15 cellular contexts compared by ENCODE assay signal in genomic region chr6:44047179-44047546, GRCh38.
DNase-seq lines count a peak whose midpoint lies in the region; ATAC-seq and TF ChIP-seq lines count a peak whose summit lies in the region.
"Had no signal": no experiment of that assay in that cellular context is flagged by ENCODE, and none has a peak within 500 bp of the region (broad histone marks: within the 10 kb centered on the region; RNA-seq: fewer than 3 reads in every experiment).

No MANE protein-coding gene starts in this region.

- no peak overlapping the region for H3K4me3 ChIP-seq in IMR-90 (ENCODE audit: insufficient read depth, low read depth, low read length)
- no peak overlapping the region for H3K4me3 ChIP-seq in PC-9
- no peak overlapping the region for H3K4me3 ChIP-seq in fibroblast of mammary gland (ENCODE audit: control insufficient read depth, low read depth, low read length)
- no peak overlapping the region for H3K4me3 ChIP-seq in sigmoid colon
- no peak overlapping the region for H3K4me3 ChIP-seq in psoas muscle

- H3K27me3 ChIP-seq in IMR-90 (ENCODE audit: control insufficient read depth, insufficient read depth, low read length) = no peaks in the 10 kb centered on the region
- H3K27me3 ChIP-seq in PC-9 (ENCODE audit: insufficient read depth, low read depth) = no peaks in the 10 kb centered on the region
- no peaks in the 10 kb centered on the region for H3K27me3 ChIP-seq in sigmoid colon
- H3K27me3 ChIP-seq in psoas muscle (ENCODE audit: insufficient read depth in 3 of 3, low read length in 2 of 3) = no peaks in the 10 kb centered on the region

- H3K36me3 ChIP-seq in IMR-90 (ENCODE audit: control insufficient read depth, insufficient read depth, low read length) = no peaks in the 10 kb centered on the region
- H3K36me3 ChIP-seq in PC-9 (ENCODE audit: low read depth) = no peaks in the 10 kb centered on the region
- no peaks in the 10 kb centered on the region for H3K36me3 ChIP-seq in sigmoid colon
- H3K36me3 ChIP-seq in psoas muscle (ENCODE audit: insufficient read depth in 1 of 2, low read depth in 1 of 2) = no peaks in the 10 kb centered on the region

- TF ChIP-seq POLR2A in IMR-90 (IDR thresholded peaks at IDR 0.05; ENCODE audit: low read depth, low read length) (no peak), sigmoid colon (IDR thresholded peaks at IDR 0.05) (no peak), erythroblast (IDR thresholded peaks at IDR 0.05; ENCODE audit: low read length) (no peak)

- no peak overlapping the region for H3K23ac ChIP-seq in IMR-90 (ENCODE audit: low read depth, low read length)

- H3K56ac ChIP-seq in IMR-90 (ENCODE audit: extremely low read depth, insufficient read depth, low read length) = no peak overlapping the region

- H4K5ac ChIP-seq in IMR-90 (ENCODE audit: low read depth, low read length) = no peak overlapping the region

- H3K4me1 ChIP-seq in IMR-90 (ENCODE audit: control insufficient read depth, insufficient read depth, low read length) (peaks cover 56% of the 10 kb centered on the region), PC-9 (replicated peaks; ENCODE audit: insufficient read depth) (peaks cover 83% of the 10 kb centered on the region), sigmoid colon (peaks cover 0 to 90% (median 82%) of the 10 kb centered on the region in 4 donors), psoas muscle (peaks cover 38% of the 10 kb centered on the region)

- no peak for TF ChIP-seq CTCF in IMR-90 (conservative IDR thresholded peaks at IDR 0.05; ENCODE audit: low read depth, low read length)
- no peak for TF ChIP-seq CTCF in PC-9 (conservative IDR thresholded peaks at IDR 0.05)
- TF ChIP-seq CTCF in fibroblast of mammary gland (conservative IDR thresholded peaks at IDR 0.05; ENCODE audit: control insufficient read depth, insufficient read depth, low read depth, low read length) = no peak
- no peak for TF ChIP-seq CTCF in sigmoid colon (IDR thresholded peaks at IDR 0.05)
- no peak for TF ChIP-seq CTCF in psoas muscle (IDR thresholded peaks at IDR 0.05)

- peak overlapping the region; percentile 57; the same call in 1 of the 2 replicates for H3K4ac ChIP-seq in IMR-90 (ENCODE audit: low read depth, low read length)

- H3K9ac ChIP-seq in IMR-90 (ENCODE audit: low read depth, low read length) = no peak overlapping the region

- BruUV-seq in IMR-90 (replicated peaks; lab: Mats Ljungman, UMichigan) (no TSS peak), PC-9 (replicated peaks; lab: Mats Ljungman, UMichigan) (no TSS peak)

- 0 out of 2 replicates have a peak overlapping the region, but pooled peaks have one; percentile 9 for H2BK120ac ChIP-seq in IMR-90 (ENCODE audit: low read depth, low read length)

- no peak overlapping the region for H2BK5ac ChIP-seq in IMR-90 (ENCODE audit: low read depth, low read length, poor library complexity, severe bottlenecking)

- H3K9me3 ChIP-seq in IMR-90 (ENCODE audit: control insufficient read depth, insufficient read depth, low read length) (no peaks in the 10 kb centered on the region), PC-9 (ENCODE audit: insufficient read depth, low read depth) (no peaks in the 10 kb centered on the region), sigmoid colon (no peaks in the 10 kb centered on the region), psoas muscle (no peaks in the 10 kb centered on the region)

- H3K79me2 ChIP-seq in PC-9 (ENCODE audit: low read depth) = 0 out of 2 replicates have a peak, but pooled peaks cover 7% of the 10 kb centered on the region

- CTCF ChIA-PET in IMR-90 (lab: Yijun Ruan, JAX) = interaction anchor here (0.7 kb wide), 1 partner anchor 71 kb away, joined by 3 read pairs; no protein-coding TSS in a partner anchor
- CTCF ChIA-PET in PC-9 (lab: Charles Lee) = no interaction called here

- WGBS in IMR-90 (ENCODE audit: extremely low coverage in 2 of 2, insufficient read length in 1 of 2), 2 experiments = 60% methylated on average over 1 of the region's 2 CpGs; no CpG with 5 or more reads in 1 of the 2 experiments
- 80 to 85% methylated on average over 2 of the region's 2 CpGs for WGBS in sigmoid colon, 2 donors
- WGBS in psoas muscle, 3 donors = 57 to 73% (median 58%) methylated on average over 2 of the region's 2 CpGs

- H3K14ac ChIP-seq in IMR-90 (replicated peaks; ENCODE audit: low read depth, low read length) = no peak overlapping the region; the same call in 1 of the 2 replicates

- intact Hi-C loops in IMR-90 (cut with micrococcal nuclease) = no loop called here
- intact Hi-C loops in PC-9 (cut with micrococcal nuclease; ENCODE audit: unreplicated experiment) = no loop called here
- intact Hi-C loops in sigmoid colon (cut with DNase I) = loop anchor here (5.0 kb wide), 1 partner anchor 75 kb away; no protein-coding TSS in a partner anchor
- intact Hi-C loops in psoas muscle (cut with DNase I) = no loop called here

- peak; percentile 37 for DNase-seq in IMR-90
- no peak for DNase-seq in PC-9
- DNase-seq in fibroblast of mammary gland (ENCODE audit: low read depth) = peak; percentile 62
- peak; percentile 51 for DNase-seq in sigmoid colon
- DNase-seq in psoas muscle = no peak
- DNase-seq in erythroblast (lab: John Stamatoyannopoulos, UW) = no peak
- DNase-seq in KG1 (lab: John Stamatoyannopoulos, UW) = no peak
- no peak for DNase-seq in NCI-H2227 (lab: John Stamatoyannopoulos, UW; ENCODE audit: unreplicated experiment)
- DNase-seq: DMS79, NCI-H1048, NCI-H1436 treated with DMSO at 0.1 percent for 48 hours, NCI-H2029, NCI-H2171, NCI-H446, NCI-H526 treated with DMSO at 0.1 percent for 48 hours had no signal

- no peak overlapping the region; the same call in 1 of the 2 replicates for H2BK20ac ChIP-seq in IMR-90 (ENCODE audit: low read depth, low read length)

- no peaks in the 10 kb centered on the region for H4K20me1 ChIP-seq in IMR-90 (ENCODE audit: insufficient read depth, low read length)
- H4K20me1 ChIP-seq in PC-9 (ENCODE audit: insufficient read depth) = no peaks in the 10 kb centered on the region

- H2AFZ ChIP-seq in IMR-90 (replicated peaks; ENCODE audit: low read length, poor library complexity) = no peak overlapping the region
- H2AFZ ChIP-seq in PC-9 = no peak overlapping the region

- no peak overlapping the region for H3K4me2 ChIP-seq in IMR-90 (ENCODE audit: low read depth, low read length)
- peak overlapping the region; percentile 27 for H3K4me2 ChIP-seq in PC-9

- ATAC-seq in IMR-90 (ENCODE audit: low read depth) = no peak
- ATAC-seq in psoas muscle = no peak

- H3K27ac ChIP-seq in IMR-90 (ENCODE audit: insufficient read depth, low read length) (no peak overlapping the region), PC-9 (peak overlapping the region; percentile 27), sigmoid colon (peak overlapping the region; percentile 81 to 91 (median 84)), psoas muscle (no peak overlapping the region)

- H2AK9ac ChIP-seq in IMR-90 (replicated peaks; ENCODE audit: low read depth, low read length, poor library complexity) = no peak overlapping the region

- no peak overlapping the region for H4K8ac ChIP-seq in IMR-90 (ENCODE audit: low read depth in 2 of 2, low read length in 2 of 2)

- no peak for TF ChIP-seq EP300 in sigmoid colon (IDR thresholded peaks at IDR 0.05)

- H4K91ac ChIP-seq in IMR-90 (ENCODE audit: insufficient read depth, low read depth, low read length) = peak overlapping the region; percentile 14; the same call in 1 of the 2 replicates

- H3F3A ChIP-seq in PC-9 (ENCODE audit: insufficient read depth, low read depth) = peaks cover 73% of the 10 kb centered on the region

- H3K18ac ChIP-seq in IMR-90 (ENCODE audit: low read depth, low read length) = no peak overlapping the region

- peak overlapping the region; percentile 8; the same call in 2 of the 3 replicates for H2BK15ac ChIP-seq in IMR-90 (ENCODE audit: low read depth, low read length)

- no peaks in the 10 kb centered on the region for H3K9me2 ChIP-seq in PC-9 (ENCODE audit: insufficient read depth)

- in situ Hi-C loops in IMR-90 (cut with MboI; ENCODE audit: low sequenced_read_pairs) = no loop called here

- H3K79me1 ChIP-seq in IMR-90 (ENCODE audit: low read depth in 1 of 2, low read length in 2 of 2) = peaks cover 0 to 25% of the 10 kb centered on the region in 2 experiments; a peak in 2 of 4 replicates

- dilution Hi-C loops in IMR-90 (cut with HindIII; ENCODE audit: low sequenced_read_pairs, unreplicated experiment) = no loop called here

- POLR2A ChIA-PET in IMR-90 (lab: Charles Lee; ENCODE audit: unreplicated experiment) = no interaction called here
- POLR2A ChIA-PET in PC-9 (lab: Charles Lee; ENCODE audit: unreplicated experiment) = interaction anchor here (0.6 kb wide), 1 partner anchor 10 kb away, joined by 3 read pairs; no protein-coding TSS in a partner anchor

- peaks cover 48% of the 10 kb centered on the region for H3K9me1 ChIP-seq in IMR-90 (ENCODE audit: insufficient read depth, low read length)

- no peak for TF ChIP-seq RAD21 in IMR-90 (IDR thresholded peaks at IDR 0.05; ENCODE audit: low read length)

- H2AK5ac ChIP-seq in IMR-90 (ENCODE audit: low read depth, low read length) = peak overlapping the region; percentile 82; the same call in 1 of the 2 replicates

TF ChIP-seq in IMR-90, 13 proteins besides CTCF, POLR2A, EP300 and RAD21 (continues in another document):
- no peak for TF ChIP-seq RFX5 (IDR thresholded peaks at IDR 0.05; ENCODE audit: low read depth, low read length)
- no peak for TF ChIP-seq CHD1 (IDR thresholded peaks at IDR 0.05; ENCODE audit: low read depth, low read length)
- TF ChIP-seq MXI1 (IDR thresholded peaks at IDR 0.05; ENCODE audit: borderline replicate concordance, low read depth, low read length) = no peak
- no peak for TF ChIP-seq SMC3 (IDR thresholded peaks at IDR 0.05; ENCODE audit: low read depth, low read length)
- TF ChIP-seq RCOR1 (IDR thresholded peaks at IDR 0.05; ENCODE audit: insufficient replicate concordance, low read length) = no peak
- TF ChIP-seq USF2 (IDR thresholded peaks at IDR 0.05; ENCODE audit: low read depth, low read length) = no peak
- TF ChIP-seq ELK1 (IDR thresholded peaks at IDR 0.05; ENCODE audit: borderline replicate concordance, low read depth, low read length) = no peak

Comparison
In these comparisons a context has a peak if more than half of its experiments do, and no peak if none do; other contexts are left out.
1. DNase-seq: peak in IMR-90 (single experiment), fibroblast of mammary gland (single experiment) and sigmoid colon (single experiment); none in PC-9 (0 of 2), psoas muscle (0 of 2), erythroblast (0 of 2), KG1 (single experiment) and NCI-H2227 (single experiment).
2. H3K27ac ChIP-seq: peak in PC-9 (single experiment) and sigmoid colon (4 of 4); none in IMR-90 (single experiment) and psoas muscle (single experiment).